ENCODE assay signal across 9 cellular contexts in the genomic region with DNA sequence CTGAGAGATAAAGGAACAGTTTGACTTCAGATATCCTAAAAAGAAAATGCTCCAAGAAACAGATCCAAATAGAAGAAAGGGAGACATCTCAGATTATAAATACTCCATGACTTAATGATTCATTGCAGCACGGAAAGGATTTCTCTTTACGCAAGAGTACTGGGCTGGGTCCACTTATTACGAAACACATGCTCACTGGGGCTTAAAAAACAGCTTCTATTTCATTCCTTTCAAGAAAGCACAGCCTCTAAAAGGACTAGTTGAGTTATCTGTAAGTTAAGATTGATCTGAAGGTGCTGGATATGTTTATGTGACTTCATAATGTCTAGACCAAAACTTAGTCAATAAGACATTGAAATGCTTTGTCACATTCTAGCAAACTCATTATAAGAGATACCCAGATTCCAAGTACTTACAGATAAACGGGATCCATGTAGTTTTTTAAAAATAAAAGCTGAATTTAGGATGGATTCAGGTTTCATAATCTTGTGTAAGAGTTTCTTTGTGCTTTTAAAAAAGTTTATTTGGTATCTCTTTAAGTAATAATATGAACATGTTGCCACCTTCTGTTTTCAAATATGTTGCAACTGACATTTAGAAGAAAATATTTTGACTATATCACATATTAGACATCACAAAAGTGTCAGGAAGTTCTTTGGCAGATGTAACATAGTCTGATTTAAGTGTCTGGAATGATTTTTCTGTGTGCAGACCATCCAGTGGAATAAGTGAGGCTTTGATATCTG.
DNase-seq lines count a peak whose midpoint lies in the region; ATAC-seq and TF ChIP-seq lines count a peak whose summit lies in the region.
"Had no signal": no experiment of that assay in that cellular context is flagged by ENCODE, and none has a peak within 500 bp of the region (broad histone marks: within the 10 kb centered on the region; RNA-seq: fewer than 3 reads in every experiment).

No MANE protein-coding gene starts in this region.

- H3K36me3 Mint-ChIP-seq in Caco-2 (ENCODE audit: insufficient read depth, unreplicated experiment): no peaks in the 10 kb centered on the region
- no peaks in the 10 kb centered on the region for H3K36me3 Mint-ChIP-seq in activated T-cell treated with anti-CD3 and anti-CD28 coated beads, Interleukin-2, amount 50 U/mL, for 24 hours (ENCODE audit: low read depth)

- H3K36me3 ChIP-seq in Caco-2 (ENCODE audit: control insufficient read depth, insufficient read depth, low read length): no peaks in the 10 kb centered on the region
- H3K36me3 ChIP-seq in trophoblast cell (ENCODE audit: control insufficient read depth in 1 of 2, insufficient read depth in 2 of 2, low read length in 2 of 2): peaks cover 13% of the 10 kb centered on the region in 2 experiments

- intact Hi-C loops in Caco-2 (cut with micrococcal nuclease; ENCODE audit: unreplicated experiment): loop anchor here (5.0 kb wide), 1 partner anchor 276 kb away; a partner anchor contains a TSS

- no peak overlapping the region for H3K23ac ChIP-seq in trophoblast cell (ENCODE audit: low read length)

- POLR2A ChIA-PET in Caco-2 (lab: Charles Lee): interaction anchor here (0.6 to 1.0 kb wide), 3 partner anchors 186 to 450 kb away, joined by 3 to 4 read pairs (median 3); a partner anchor contains a TSS

- no peak overlapping the region for H2BK120ac ChIP-seq in trophoblast cell (ENCODE audit: insufficient read depth, low read length, poor library complexity)

- no peak overlapping the region for H2BK12ac ChIP-seq in trophoblast cell (ENCODE audit: low read length)

- no peaks in the 10 kb centered on the region for H3K79me2 ChIP-seq in trophoblast cell (ENCODE audit: control insufficient read depth, insufficient read depth, low read length, poor library complexity)

- no peak for ATAC-seq in HG03095 (IDR thresholded peaks at IDR 0.05; ENCODE audit: unreplicated experiment)
- ATAC-seq in HG02798 (IDR thresholded peaks at IDR 0.05; ENCODE audit: poor library complexity, unreplicated experiment): no peak

- no peak overlapping the region for H3K18ac ChIP-seq in trophoblast cell (ENCODE audit: low read length)

- BruUV-seq in Caco-2 (replicated peaks; lab: Mats Ljungman, UMichigan): TSS peak; percentile 22

- H2AK5ac ChIP-seq in trophoblast cell (ENCODE audit: low read length): no peak overlapping the region

- no peak overlapping the region for H2AFZ ChIP-seq in trophoblast cell (ENCODE audit: insufficient read depth, low read length, poor library complexity)

- peak overlapping the region; percentile 45 for H3K27ac Mint-ChIP-seq in Caco-2 (ENCODE audit: unreplicated experiment)
- no peak overlapping the region for H3K27ac Mint-ChIP-seq in activated T-cell treated with anti-CD3 and anti-CD28 coated beads, Interleukin-2, amount 50 U/mL, for 24 hours

- H3K4me2 ChIP-seq in trophoblast cell (ENCODE audit: low read length): no peak overlapping the region

- no peaks in the 10 kb centered on the region for H3K27me3 Mint-ChIP-seq in Caco-2 (ENCODE audit: insufficient read depth, unreplicated experiment)
- H3K27me3 Mint-ChIP-seq in activated T-cell treated with anti-CD3 and anti-CD28 coated beads, Interleukin-2, amount 50 U/mL, for 24 hours: peaks cover 3% of the 10 kb centered on the region

- no peak overlapping the region for H3K14ac ChIP-seq in trophoblast cell (ENCODE audit: low read length)

- H4K12ac ChIP-seq in trophoblast cell (ENCODE audit: low read depth, low read length): no peak overlapping the region

- H3K9ac ChIP-seq in trophoblast cell (ENCODE audit: low read length): no peak overlapping the region

- H3K27me3 ChIP-seq in Caco-2 (replicated peaks; ENCODE audit: control insufficient read depth, insufficient read depth, low read length) (no peaks in the 10 kb centered on the region), trophoblast cell (ENCODE audit: insufficient read depth, low read length) (no peaks in the 10 kb centered on the region)

- peak overlapping the region; percentile 26 for H3K27ac ChIP-seq in trophoblast cell (ENCODE audit: low read depth, low read length)

- no CpG with 5 or more reads among the region's 4 CpGs for WGBS in trophoblast cell (ENCODE audit: extremely low coverage, insufficient coverage, insufficient read length)

- H4K91ac ChIP-seq in trophoblast cell (ENCODE audit: low read depth, low read length): no peak overlapping the region

- H3K9me3 Mint-ChIP-seq in Caco-2 (ENCODE audit: unreplicated experiment): no peaks in the 10 kb centered on the region
- no peaks in the 10 kb centered on the region for H3K9me3 Mint-ChIP-seq in activated T-cell treated with anti-CD3 and anti-CD28 coated beads, Interleukin-2, amount 50 U/mL, for 24 hours

- no peak overlapping the region for H3K4me3 ChIP-seq in Caco-2 (ENCODE audit: low read depth, low read length)
- no peak overlapping the region for H3K4me3 ChIP-seq in trophoblast cell (ENCODE audit: low read depth, low read length)

- H3K4me1 ChIP-seq in Caco-2: peaks cover 9% of the 10 kb centered on the region
- H3K4me1 ChIP-seq in trophoblast cell (ENCODE audit: control insufficient read depth in 1 of 2, insufficient read depth in 2 of 2, low read length in 2 of 2): peaks cover 0 to 3% of the 10 kb centered on the region in 2 experiments

- CTCF ChIA-PET in Caco-2 (lab: Charles Lee): interaction anchor here (0.9 to 1.1 kb wide), 2 partner anchors 16 to 45 kb away, joined by 3 to 4 read pairs; no protein-coding TSS in a partner anchor

- H3K79me1 ChIP-seq in trophoblast cell (ENCODE audit: low read length): peaks cover 7% of the 10 kb centered on the region

- H3K9me3 ChIP-seq in Caco-2 (no peaks in the 10 kb centered on the region), trophoblast cell (ENCODE audit: insufficient read depth, low read depth, low read length) (peaks cover 3% of the 10 kb centered on the region)

- no peak overlapping the region for H3K4ac ChIP-seq in trophoblast cell (ENCODE audit: low read depth, low read length)

- no peak overlapping the region for H4K8ac ChIP-seq in trophoblast cell (ENCODE audit: low read depth, low read length)

- TF ChIP-seq CTCF in Caco-2 (IDR thresholded peaks at IDR 0.05; ENCODE audit: insufficient read depth in 1 of 2, low read depth in 1 of 2, low read length in 1 of 2, severe bottlenecking in 1 of 2, unreplicated experiment in 1 of 2): no peak

- peak in 1 of 2 experiments; percentile 33 for DNase-seq in Caco-2
- DNase-seq in SIG-M5 treated with dmso at 0.1 percent for 504 hours (lab: John Stamatoyannopoulos, UW; ENCODE audit: unreplicated experiment): peak; percentile 83
- peak; percentile 89 for DNase-seq in fibroblast of the conjunctiva (ENCODE audit: low read depth)
- peak; percentile 88 to 94 for DNase-seq in trophoblast cell
- DNase-seq in GM19238 (ENCODE audit: insufficient read length, low spot score): no peak
- DNase-seq in activated T-cell treated with anti-CD3 and anti-CD28 coated beads, Interleukin-2, amount 50 U/mL, for 24 hours: no peak
- DNase-seq: activated CD4-positive, alpha-beta T cell treated with anti-CD3 and anti-CD28 coated beads for 4 hours had no signal

- H2BK5ac ChIP-seq in trophoblast cell (ENCODE audit: low read depth, low read length, poor library complexity): no peak overlapping the region

- H3K4me3 Mint-ChIP-seq in Caco-2 (ENCODE audit: unreplicated experiment): peak overlapping the region; percentile 59
- H3K4me3 Mint-ChIP-seq in activated T-cell treated with anti-CD3 and anti-CD28 coated beads, Interleukin-2, amount 50 U/mL, for 24 hours: no peak overlapping the region

- no peaks in the 10 kb centered on the region for H3K4me1 Mint-ChIP-seq in Caco-2 (ENCODE audit: low read depth, unreplicated experiment)
- H3K4me1 Mint-ChIP-seq in activated T-cell treated with anti-CD3 and anti-CD28 coated beads, Interleukin-2, amount 50 U/mL, for 24 hours (ENCODE audit: low read depth): no peaks in the 10 kb centered on the region

Comparison
In these comparisons a context has a peak if more than half of its experiments do, and no peak if none do; other contexts are left out.
1. DNase-seq: peak in SIG-M5 treated with dmso at 0.1 percent for 504 hours (single experiment), fibroblast of the conjunctiva (single experiment) and trophoblast cell (2 of 2); none in GM19238 (single experiment) and activated T-cell treated with anti-CD3 and anti-CD28 coated beads, Interleukin-2, amount 50 U/mL, for 24 hours (single experiment).